8 cellular contexts compared by ENCODE assay signal in genomic region chr11:11621881-11622706, GRCh38. TPM values are rescaled to one million over a fixed set of nuclear protein-coding genes. Genes with fewer than 3 reads are reported as not detected.
DNase-seq lines count a peak whose midpoint lies in the region; TF ChIP-seq lines count a peak whose summit lies in the region.

TSS of gene GALNT18 (minus strand) at chr11:11622005.

- H3K27me3 ChIP-seq in GM23248 (replicated peaks; ENCODE audit: insufficient read depth) (no peaks in the 10 kb centered on the region; the same call in 1 of the 2 replicates), Karpas-422 (ENCODE audit: low read length) (no peaks in the 10 kb centered on the region), neural progenitor cell (peaks cover 62% of the 10 kb centered on the region), stomach smooth muscle (ENCODE audit: control insufficient read depth in 1 of 2, insufficient read depth in 2 of 2, low read length in 2 of 2) (peaks cover 0 to 2% of the 10 kb centered on the region in 2 donors)

- H3K4me1 Mint-ChIP-seq in neural progenitor cell: peaks cover 24% of the 10 kb centered on the region

- no peaks in the 10 kb centered on the region for H4K20me1 ChIP-seq in GM23248 (ENCODE audit: insufficient read depth)
- no peaks in the 10 kb centered on the region for H4K20me1 ChIP-seq in Karpas-422 (ENCODE audit: insufficient read depth, low read depth, low read length)
- H4K20me1 ChIP-seq in neural progenitor cell (ENCODE audit: low read depth): no peaks in the 10 kb centered on the region

- in situ Hi-C loops in GM23248 (cut with MboI): no loop called here

- H3K4me2 ChIP-seq in GM23248 (ENCODE audit: unreplicated experiment) (peak within 1 kb of the TSS; percentile 83), Karpas-422 (ENCODE audit: low read depth, low read length, poor library complexity, severe bottlenecking) (peak within 1 kb of the TSS; percentile 56), neural progenitor cell (peak within 1 kb of the TSS; percentile 99)

- H3K27ac ChIP-seq in GM23248 (peak within 1 kb of the TSS; percentile 24), Karpas-422 (ENCODE audit: low read length) (no peak within 1 kb of the TSS), neural progenitor cell (no peak within 1 kb of the TSS), stomach smooth muscle (ENCODE audit: low read length) (peak within 1 kb of the TSS; percentile 31)

- no peaks in the 10 kb centered on the region for H3K36me3 Mint-ChIP-seq in neural progenitor cell

- H3K9ac ChIP-seq in GM23248 (peak within 1 kb of the TSS; percentile 78), Karpas-422 (ENCODE audit: low read length) (no peak within 1 kb of the TSS), neural progenitor cell (no peak within 1 kb of the TSS), stomach smooth muscle (ENCODE audit: low read length in 2 of 2) (peak within 1 kb of the TSS; percentile 60)

- peak within 1 kb of the TSS; percentile 93 for H3K4me3 Mint-ChIP-seq in neural progenitor cell

- H3K4me1 ChIP-seq in GM23248 (ENCODE audit: insufficient read depth): no peaks in the 10 kb centered on the region
- H3K4me1 ChIP-seq in Karpas-422 (ENCODE audit: low read length): peaks cover 5% of the 10 kb centered on the region
- peaks cover 12% of the 10 kb centered on the region for H3K4me1 ChIP-seq in neural progenitor cell
- peaks cover 29% of the 10 kb centered on the region for H3K4me1 ChIP-seq in stomach smooth muscle (ENCODE audit: control insufficient read depth, insufficient read depth, low read length)

- H3K27me3 Mint-ChIP-seq in neural progenitor cell (ENCODE audit: insufficient read depth, low read depth): peaks cover 19% of the 10 kb centered on the region

- H3K36me3 ChIP-seq in GM23248 (ENCODE audit: low read depth): no peaks in the 10 kb centered on the region
- H3K36me3 ChIP-seq in Karpas-422 (ENCODE audit: insufficient read depth, low read length): no peaks in the 10 kb centered on the region
- H3K36me3 ChIP-seq in neural progenitor cell: no peaks in the 10 kb centered on the region
- no peaks in the 10 kb centered on the region for H3K36me3 ChIP-seq in stomach smooth muscle (ENCODE audit: control insufficient read depth in 2 of 2, insufficient read depth in 2 of 2, low read length in 2 of 2)

- H3K9me3 Mint-ChIP-seq in neural progenitor cell: no peaks in the 10 kb centered on the region

- H3K9me2 ChIP-seq in GM23248 (ENCODE audit: insufficient read depth) (no peaks in the 10 kb centered on the region), Karpas-422 (replicated peaks; ENCODE audit: insufficient read depth, low read length) (no peaks in the 10 kb centered on the region)

- peak within 1 kb of the TSS; percentile 81 for H3K4me3 ChIP-seq in GM23248
- H3K4me3 ChIP-seq in Karpas-422 (ENCODE audit: low read length): peak within 1 kb of the TSS; percentile 42; the same call in 1 of the 2 replicates
- peak within 1 kb of the TSS; percentile 52 to 58 for H3K4me3 ChIP-seq in foreskin fibroblast (ENCODE audit: low read depth in 1 of 2, low read length in 2 of 2)
- peak within 1 kb of the TSS; percentile 62 for H3K4me3 ChIP-seq in neural progenitor cell
- peak within 1 kb of the TSS; percentile 84 to 85 for H3K4me3 ChIP-seq in stomach smooth muscle (ENCODE audit: low read length in 2 of 2)

- H3K27ac Mint-ChIP-seq in neural progenitor cell: no peak within 1 kb of the TSS

- no peaks in the 10 kb centered on the region for H3K9me3 ChIP-seq in GM23248 (ENCODE audit: low read depth)
- H3K9me3 ChIP-seq in Karpas-422 (ENCODE audit: low read length): no peaks in the 10 kb centered on the region
- H3K9me3 ChIP-seq in neural progenitor cell (ENCODE audit: low read depth): no peaks in the 10 kb centered on the region
- no peaks in the 10 kb centered on the region for H3K9me3 ChIP-seq in stomach smooth muscle (ENCODE audit: control insufficient read depth in 2 of 2, low read length in 2 of 2)

- DNase-seq in ELF-1 (ENCODE audit: low read depth, low spot score) (peak; percentile 96), GM23248 (peak; percentile 97), Karpas-422 (peak; percentile 95), RPMI8226 (peak; percentile 93), foreskin fibroblast (peak; percentile 93 to 98), neural progenitor cell (ENCODE audit: low spot score) (peak; percentile 98)
- peak; percentile 25 for DNase-seq in activated gamma-delta T cell treated with anti-CD3 and anti-CD28 coated beads, Interleukin-2, amount 50 U/mL, for 16 hours (ENCODE audit: low read depth)

- H3K79me2 ChIP-seq in GM23248 (ENCODE audit: insufficient read depth): no peaks in the 10 kb centered on the region
- H3K79me2 ChIP-seq in Karpas-422 (ENCODE audit: low read length): no peaks in the 10 kb centered on the region
- H3K79me2 ChIP-seq in neural progenitor cell (ENCODE audit: low read depth): no peaks in the 10 kb centered on the region

- peak within 1 kb of the TSS; percentile 87 for H2AFZ ChIP-seq in GM23248
- H2AFZ ChIP-seq in Karpas-422 (ENCODE audit: low read length): no peak within 1 kb of the TSS
- H2AFZ ChIP-seq in neural progenitor cell (replicated peaks): peak within 1 kb of the TSS; percentile 95

- H3F3A ChIP-seq in GM23248 (ENCODE audit: insufficient read depth) (no peaks in the 10 kb centered on the region), neural progenitor cell (ENCODE audit: low read depth) (peaks cover 8% of the 10 kb centered on the region)

- WGBS in GM23248 (ENCODE audit: low coverage in 1 of 2, low lambda C conversion rate in 2 of 2, missing lambda C conversion rate in 2 of 2), 2 experiments: 7 to 15% methylated on average over 23 to 33 of the region's 62 CpGs

- TF ChIP-seq CTCF in foreskin fibroblast (IDR thresholded peaks at IDR 0.05; ENCODE audit: low read depth, low read length) (peak; percentile 26), neural progenitor cell (IDR thresholded peaks at IDR 0.05) (peak; percentile 54)

RNA-seq across cellular contexts. Expression of gene GALNT18, which starts in this region (rescaled TPM):
- 5.6 and 7.1 TPM in 2 replicates for total RNA-seq in GM23248 (2014; rRNA removed; shearing (Covaris generic))
- 3.9 and 4.1 TPM in 2 replicates for polyA plus RNA-seq in GM23248 (2016; fragmentation: Nextera tagmentation; extraction: Ambion mirVana)
- total RNA-seq in Karpas-422 (2014; rRNA removed; shearing (Covaris generic); ENCODE audit: low replicate concordance): not detected in 2 replicates
- 2.4 and 4.0 TPM in 2 replicates for total RNA-seq in neural progenitor cell (ENCODE audit: low replicate concordance)

Comparison
In these comparisons a context has a peak if more than half of its experiments do, and no peak if none do; other contexts are left out.
1. Peak in DNase-seq, H3K4me3 ChIP-seq and H3K4me2 ChIP-seq in Karpas-422; RNA of the gene not detected or under 1 TPM.
2. DNase-seq: peak in every context shown above with its lines; median percentile 98 in neural progenitor cell; 97 in GM23248; 96 in ELF-1; 96 in foreskin fibroblast; 95 in Karpas-422; 93 in RPMI8226; 25 in activated gamma-delta T cell treated with anti-CD3 and anti-CD28 coated beads, Interleukin-2, amount 50 U/mL, for 16 hours.
3. H3K27ac ChIP-seq: peak in GM23248 (single experiment) and stomach smooth muscle (single experiment); none in Karpas-422 (single experiment) and neural progenitor cell (single experiment).
4. H3K9ac ChIP-seq: peak in GM23248 (single experiment) and stomach smooth muscle (2 of 2); none in Karpas-422 (single experiment) and neural progenitor cell (single experiment).
5. Peak in every context shown above with its lines, with median percentiles within 50 percentile points of each other: H3K4me2 ChIP-seq and H3K4me3 ChIP-seq.